1 cellular context compared by ENCODE assay signal in genomic region chr7:158248816-158249215, GRCh38.
TF ChIP-seq lines count a peak whose summit lies in the region.

No MANE protein-coding gene starts in this region.

TF ChIP-seq in IMR-90, 13 proteins besides CTCF, POLR2A, EP300 and RAD21 (continued from another document):
- TF ChIP-seq USF2 (IDR thresholded peaks at IDR 0.05; ENCODE audit: low read depth, low read length) = no peak
- TF ChIP-seq MAZ (IDR thresholded peaks at IDR 0.05; ENCODE audit: borderline replicate concordance, low read depth, low read length) = no peak
- TF ChIP-seq BHLHE40 (IDR thresholded peaks at IDR 0.05; ENCODE audit: low read depth, low read length) = no peak
- no peak for TF ChIP-seq MAFK (IDR thresholded peaks at IDR 0.05; ENCODE audit: low read depth, low read length)
- no peak for TF ChIP-seq RFX5 (IDR thresholded peaks at IDR 0.05; ENCODE audit: low read depth, low read length)
- no peak for TF ChIP-seq NFE2L2 (IDR thresholded peaks at IDR 0.05; ENCODE audit: low read depth, low read length)
- no peak for TF ChIP-seq FOS (IDR thresholded peaks at IDR 0.05; ENCODE audit: low read depth, low read length)
- TF ChIP-seq ELK1 (IDR thresholded peaks at IDR 0.05; ENCODE audit: borderline replicate concordance, low read depth, low read length) = no peak
- no peak for TF ChIP-seq MXI1 (IDR thresholded peaks at IDR 0.05; ENCODE audit: borderline replicate concordance, low read depth, low read length)
- TF ChIP-seq SMC3 (IDR thresholded peaks at IDR 0.05; ENCODE audit: low read depth, low read length) = no peak
- TF ChIP-seq RCOR1 (IDR thresholded peaks at IDR 0.05; ENCODE audit: insufficient replicate concordance, low read length) = no peak
- TF ChIP-seq CHD1 (IDR thresholded peaks at IDR 0.05; ENCODE audit: low read depth, low read length) = no peak
TF ChIP-seq in IMR-90: peak in this region for 0.
